29 cellular contexts compared by ENCODE assay signal in genomic region chr18:34744569-34744968, GRCh38. TPM values are rescaled to one million over a fixed set of nuclear protein-coding genes. Genes with fewer than 3 reads are reported as not detected.
"Had no signal": no experiment of that assay in that cellular context is flagged by ENCODE, and none has a peak within 500 bp of the region (broad histone marks: within the 10 kb centered on the region; RNA-seq: fewer than 3 reads in every experiment).

No MANE protein-coding gene starts in this region.

- H3K27me3 Mint-ChIP-seq: activated CD4-positive, alpha-beta memory T cell treated with anti-CD3 and anti-CD28 coated beads for 36 hours had no signal

- DNase-seq: activated CD4-positive, alpha-beta memory T cell treated with anti-CD3 and anti-CD28 coated beads for 36 hours; activated CD4-positive, alpha-beta T cell treated with anti-CD3 and anti-CD28 coated beads, Interleukin-2, amount 10 ng/mL, durations not matched to agents 24 days and 14 days; activated CD8-positive, alpha-beta memory T cell treated with anti-CD3 and anti-CD28 coated beads, Interleukin-2, amount 50 U/mL, for 48 hours; activated gamma-delta T cell treated with Interleukin-2 at 50 U/mL for 16 hours; activated naive CD4-positive, alpha-beta T cell treated with anti-CD3 and anti-CD28 coated beads, Interleukin-2, amount 50 U/mL, for 16 hours; activated T-cell treated with anti-CD3 and anti-CD28 coated beads, Interleukin-2, amount 50 U/mL, for 4 hours; amygdala; cerebellar nuclear complex; effector memory CD8-positive, alpha-beta T cell; gastrocnemius medialis; glutamatergic neuron; left ventricle myocardium inferior; mesendoderm; natural killer cell; right cardiac atrium; stimulated activated CD4-positive, alpha-beta T cell treated with anti-CD3 and anti-CD28 coated beads, Interleukin-15, amount 100 ng/mL, for 24 hours; stimulated activated CD4-positive, alpha-beta T cell treated with anti-CD3 and anti-CD28 coated beads, Interleukin-2, amount 100 ng/mL, for 24 hours; stimulated activated naive CD4-positive, alpha-beta T cell; T-helper 9 cell; testis; trophoblast cell; uterus had no signal

- H3K36me3 Mint-ChIP-seq: activated CD4-positive, alpha-beta memory T cell treated with anti-CD3 and anti-CD28 coated beads for 36 hours; natural killer cell had no signal

- H3K4me3 Mint-ChIP-seq: activated CD4-positive, alpha-beta memory T cell treated with anti-CD3 and anti-CD28 coated beads for 36 hours; activated CD4-positive, alpha-beta T cell treated with anti-CD3 and anti-CD28 coated beads, Interleukin-2, amount 10 ng/mL, durations not matched to agents 24 days and 14 days; activated T-cell treated with anti-CD3 and anti-CD28 coated beads, Interleukin-2, amount 50 U/mL, for 4 hours; activated T-helper 17 cell treated with anti-CD3 and anti-CD28 coated beads, Interleukin-2, amount 50 U/mL, for 72 hours; effector memory CD8-positive, alpha-beta T cell; natural killer cell; T-helper 1 cell treated with Interleukin-12 subunit alpha and Interleukin-12 subunit beta and Interleukin-4 antibody, amounts not matched to agents 30 μg/mL and 1 μg/mL, for 36 hours had no signal

- H3K27me3 ChIP-seq: gastrocnemius medialis, testis, uterus had no signal

- H3K9me3 ChIP-seq: gastrocnemius medialis, left ventricle myocardium inferior, testis, uterus had no signal

- H3K4me1 ChIP-seq: testis, uterus had no signal

- H3K4me1 Mint-ChIP-seq: activated CD4-positive, alpha-beta T cell treated with anti-CD3 and anti-CD28 coated beads, Interleukin-2, amount 10 ng/mL, durations not matched to agents 24 days and 14 days; activated T-helper 17 cell treated with anti-CD3 and anti-CD28 coated beads, Interleukin-2, amount 50 U/mL, for 72 hours; natural killer cell had no signal

- H3K36me3 ChIP-seq: gastrocnemius medialis, left ventricle myocardium inferior, uterus had no signal

- H3K4me3 ChIP-seq: coronary artery, gastrocnemius medialis, left ventricle myocardium inferior, lung, testis, uterus had no signal

- H3K27ac ChIP-seq: coronary artery, left ventricle myocardium inferior, testis, uterus, VCaP had no signal

- H3K9me3 Mint-ChIP-seq: activated CD4-positive, alpha-beta memory T cell treated with anti-CD3 and anti-CD28 coated beads for 36 hours; activated CD4-positive, alpha-beta T cell treated with anti-CD3 and anti-CD28 coated beads, Interleukin-2, amount 10 ng/mL, durations not matched to agents 24 days and 14 days; activated T-cell treated with anti-CD3 and anti-CD28 coated beads, Interleukin-2, amount 50 U/mL, for 4 hours; activated T-helper 17 cell treated with anti-CD3 and anti-CD28 coated beads, Interleukin-2, amount 50 U/mL, for 72 hours; effector memory CD8-positive, alpha-beta T cell; natural killer cell; T-helper 1 cell treated with Interleukin-12 subunit alpha and Interleukin-12 subunit beta and Interleukin-4 antibody, amounts not matched to agents 30 μg/mL and 1 μg/mL, for 36 hours had no signal

- ATAC-seq: activated CD4-positive, CD25-positive, alpha-beta regulatory T cell treated with anti-CD3 and anti-CD28 coated beads, Interleukin-2, amount 50 U/mL, for 24 hours; activated T-cell treated with anti-CD3 and anti-CD28 coated beads, Interleukin-2, amount 50 U/mL, for 4 hours; activated T-helper 17 cell treated with anti-CD3 and anti-CD28 coated beads, Interleukin-2, amount 50 U/mL, for 72 hours; effector memory CD8-positive, alpha-beta T cell; gastrocnemius medialis; natural killer cell; right cardiac atrium had no signal

- H3K27ac Mint-ChIP-seq: activated CD4-positive, alpha-beta memory T cell treated with anti-CD3 and anti-CD28 coated beads for 36 hours; activated CD4-positive, alpha-beta T cell treated with anti-CD3 and anti-CD28 coated beads, Interleukin-2, amount 10 ng/mL, durations not matched to agents 24 days and 14 days; activated T-helper 17 cell treated with anti-CD3 and anti-CD28 coated beads, Interleukin-2, amount 50 U/mL, for 72 hours; effector memory CD8-positive, alpha-beta T cell; natural killer cell; T-helper 1 cell treated with Interleukin-12 subunit alpha and Interleukin-12 subunit beta and Interleukin-4 antibody, amounts not matched to agents 30 μg/mL and 1 μg/mL, for 36 hours had no signal

RNA-seq across cellular contexts. Expression of gene DTNA, which starts 34.5 kb away (rescaled TPM):
- total RNA-seq: activated CD4-positive, alpha-beta memory T cell treated with anti-CD3 and anti-CD28 coated beads for 36 hours; activated CD4-positive, alpha-beta T cell treated with anti-CD3 and anti-CD28 coated beads, Interleukin-2, amount 10 ng/mL, durations not matched to agents 24 days and 14 days; activated CD8-positive, alpha-beta memory T cell treated with anti-CD3 and anti-CD28 coated beads for 36 hours had no signal
